ENCODE assay signal across 22 cellular contexts in genomic region chr12:48824112-48824511, GRCh38. TPM values are rescaled to one million over a fixed set of nuclear protein-coding genes. Genes with fewer than 3 reads are reported as not detected.
DNase-seq lines count a peak whose midpoint lies in the region; ATAC-seq and TF ChIP-seq lines count a peak whose summit lies in the region.
"Had no signal": no experiment of that assay in that cellular context is flagged by ENCODE, and none has a peak within 500 bp of the region (broad histone marks: within the 10 kb centered on the region; RNA-seq: fewer than 3 reads in every experiment).

No MANE protein-coding gene starts in this region.

- H4K20me1 ChIP-seq in GM23338 (replicated peaks; ENCODE audit: insufficient read depth): no peaks in the 10 kb centered on the region; the same call in 1 of the 2 replicates

- TF ChIP-seq CTCF in GM23338 (conservative IDR thresholded peaks at IDR 0.05; ENCODE audit: low read depth in 2 of 2) (no peak), left lung (IDR thresholded peaks at IDR 0.05) (no peak)

- H3K27ac ChIP-seq in GM23338 (ENCODE audit: low read depth) (no peak overlapping the region), left lung (no peak overlapping the region)
- H3K27ac ChIP-seq: 22Rv1; BLaER1 treated with 17β-estradiol and CSF1 and Interleukin-3, amounts not matched to agents 10 nM and 100 nM; esophagus muscularis mucosa; hepatocyte; left ventricle myocardium inferior; SK-N-MC; upper lobe of left lung; VCaP had no signal

- H3K27me3 ChIP-seq in GM23338 (ENCODE audit: insufficient read depth) (peaks cover 26% of the 10 kb centered on the region), left lung (peaks cover 0 to 7% of the 10 kb centered on the region in 2 donors)
- H3K27me3 ChIP-seq: BLaER1 treated with 17β-estradiol and CSF1 and Interleukin-3, amounts not matched to agents 10 nM and 100 nM; esophagus muscularis mucosa; hepatocyte; upper lobe of left lung had no signal

- H3K4me1 Mint-ChIP-seq in GM23338: peaks cover 30% of the 10 kb centered on the region
- peaks cover 23% of the 10 kb centered on the region for H3K4me1 Mint-ChIP-seq in activated CD4-positive, alpha-beta memory T cell treated with anti-CD3 and anti-CD28 coated beads, Interleukin-2, amount 10 ng/mL, durations not matched to agents 7 days and 5 days

- H3K9me2 ChIP-seq in GM23338 (ENCODE audit: insufficient read depth): no peaks in the 10 kb centered on the region

- no peak overlapping the region for H3K4me3 ChIP-seq in GM23338
- H3K4me3 ChIP-seq in left lung: no peak overlapping the region
- H3K4me3 ChIP-seq: BLaER1 treated with 17β-estradiol and CSF1 and Interleukin-3, amounts not matched to agents 10 nM and 100 nM; esophagus muscularis mucosa; hepatocyte; left ventricle myocardium inferior; SK-N-MC; upper lobe of left lung had no signal

- no peaks in the 10 kb centered on the region; the same call in 2 of the 3 replicates for H3K9me3 Mint-ChIP-seq in GM23338
- no peaks in the 10 kb centered on the region for H3K9me3 Mint-ChIP-seq in activated CD4-positive, alpha-beta memory T cell treated with anti-CD3 and anti-CD28 coated beads, Interleukin-2, amount 10 ng/mL, durations not matched to agents 7 days and 5 days
- H3K9me3 Mint-ChIP-seq: activated T-helper 1 cell treated with anti-CD3 and anti-CD28 coated beads, Interleukin-12 subunit alpha, Interleukin-12 subunit beta, Interleukin-2, Interleukin-4 antibody, amounts not matched to agents 30 ng/mL and 10 ng/mL and 1 ng/mL, durations not matched to agents 14 hours and 24 hours and 36 hours; naive thymus-derived CD8-positive, alpha-beta T cell had no signal

- H3K4me2 ChIP-seq in GM23338: peak overlapping the region; percentile 43; the same call in 1 of the 2 replicates
- H3K4me2 ChIP-seq: BLaER1 treated with 17β-estradiol and CSF1 and Interleukin-3, amounts not matched to agents 10 nM and 100 nM; hepatocyte had no signal

- POLR2A ChIA-PET in activated CD4-positive, alpha-beta memory T cell treated with anti-CD3 and anti-CD28 coated beads, Interleukin-2, amount 10 ng/mL, durations not matched to agents 7 days and 5 days (lab: Charles Lee): interaction anchor here (5.2 kb wide), 1 partner anchor 8 kb away, joined by 24 read pairs; no protein-coding TSS in a partner anchor

- peak overlapping the region; percentile 16; the same call in 1 of the 3 replicates for H3K4me3 Mint-ChIP-seq in GM23338
- no peak overlapping the region for H3K4me3 Mint-ChIP-seq in activated CD4-positive, alpha-beta memory T cell treated with anti-CD3 and anti-CD28 coated beads, Interleukin-2, amount 10 ng/mL, durations not matched to agents 7 days and 5 days
- H3K4me3 Mint-ChIP-seq: activated T-helper 1 cell treated with anti-CD3 and anti-CD28 coated beads, Interleukin-12 subunit alpha, Interleukin-12 subunit beta, Interleukin-2, Interleukin-4 antibody, amounts not matched to agents 30 ng/mL and 10 ng/mL and 1 ng/mL, durations not matched to agents 14 hours and 24 hours and 36 hours; naive thymus-derived CD8-positive, alpha-beta T cell had no signal

- ATAC-seq in GM23338: peak; percentile 79
- peak; percentile 93 for ATAC-seq in left lung
- no peak for ATAC-seq in HG02840 (IDR thresholded peaks at IDR 0.05; ENCODE audit: low FRiP score, unreplicated experiment)
- no peak for ATAC-seq in GM18519 (IDR thresholded peaks at IDR 0.05; ENCODE audit: low FRiP score, unreplicated experiment)
- ATAC-seq: naive thymus-derived CD8-positive, alpha-beta T cell had no signal

- no peaks in the 10 kb centered on the region for H3K9me3 ChIP-seq in left lung
- H3K9me3 ChIP-seq: BLaER1 treated with 17β-estradiol and CSF1 and Interleukin-3, amounts not matched to agents 10 nM and 100 nM; esophagus muscularis mucosa; left ventricle myocardium inferior; upper lobe of left lung had no signal

- peaks cover 16% of the 10 kb centered on the region; the same call in 2 of the 3 replicates for H3K36me3 Mint-ChIP-seq in GM23338 (ENCODE audit: low read depth)
- H3K36me3 Mint-ChIP-seq in activated CD4-positive, alpha-beta memory T cell treated with anti-CD3 and anti-CD28 coated beads, Interleukin-2, amount 10 ng/mL, durations not matched to agents 7 days and 5 days (ENCODE audit: low read depth): peaks cover 12% of the 10 kb centered on the region

- no peak overlapping the region for H2AFZ ChIP-seq in GM23338
- H2AFZ ChIP-seq: hepatocyte had no signal

- H3K79me2 ChIP-seq in GM23338 (replicated peaks; ENCODE audit: insufficient read depth): no peaks in the 10 kb centered on the region
- H3K79me2 ChIP-seq: hepatocyte had no signal

- H3K27ac Mint-ChIP-seq in GM23338: peak overlapping the region; percentile 17; the same call in 1 of the 2 replicates
- peak overlapping the region; percentile 8 for H3K27ac Mint-ChIP-seq in activated CD4-positive, alpha-beta memory T cell treated with anti-CD3 and anti-CD28 coated beads, Interleukin-2, amount 10 ng/mL, durations not matched to agents 7 days and 5 days
- H3K27ac Mint-ChIP-seq: activated T-helper 1 cell treated with anti-CD3 and anti-CD28 coated beads, Interleukin-12 subunit alpha, Interleukin-12 subunit beta, Interleukin-2, Interleukin-4 antibody, amounts not matched to agents 30 ng/mL and 10 ng/mL and 1 ng/mL, durations not matched to agents 14 hours and 24 hours and 36 hours had no signal

- peaks cover 19% of the 10 kb centered on the region for H3K27me3 Mint-ChIP-seq in GM23338 (ENCODE audit: insufficient read depth, low read depth, poor library complexity)
- H3K27me3 Mint-ChIP-seq in activated CD4-positive, alpha-beta memory T cell treated with anti-CD3 and anti-CD28 coated beads, Interleukin-2, amount 10 ng/mL, durations not matched to agents 7 days and 5 days: peaks cover 5% of the 10 kb centered on the region
- H3K27me3 Mint-ChIP-seq: naive thymus-derived CD8-positive, alpha-beta T cell had no signal

- intact Hi-C loops in left lung (cut with DNase I): no loop called here

- no peaks in the 10 kb centered on the region for H3F3A ChIP-seq in GM23338 (replicated peaks; ENCODE audit: low read depth)

- H3K36me3 ChIP-seq in GM23338 (ENCODE audit: insufficient read depth): 0 out of 2 replicates have a peak, but pooled peaks cover 3% of the 10 kb centered on the region
- H3K36me3 ChIP-seq in left lung: peaks cover 0 to 33% of the 10 kb centered on the region in 2 donors

- CTCF ChIA-PET in activated CD4-positive, alpha-beta memory T cell treated with anti-CD3 and anti-CD28 coated beads, Interleukin-2, amount 10 ng/mL, durations not matched to agents 7 days and 5 days (lab: Charles Lee): interaction anchor here (1.4 to 5.8 kb wide), 2 partner anchors 9 to 32 kb away, joined by 3 to 33 read pairs; no protein-coding TSS in a partner anchor

- DNase-seq in NCI-H748 (lab: John Stamatoyannopoulos, UW; ENCODE audit: unreplicated experiment) (peak; percentile 19), NCI-H748 treated with DMSO at 0.1 percent for 48 hours (lab: John Stamatoyannopoulos, UW) (no peak), GM23338 (ENCODE audit: low spot score) (peak; percentile 83), left lung (peak; percentile 81 to 87), EL (no peak)
- peak; percentile 62 for DNase-seq in activated CD4-positive, alpha-beta memory T cell treated with anti-CD3 and anti-CD28 coated beads, Interleukin-2, amount 10 ng/mL, durations not matched to agents 7 days and 5 days
- DNase-seq: anterior cingulate cortex; KG1; left ventricle myocardium inferior; naive thymus-derived CD8-positive, alpha-beta T cell; NCI-H1436; NCI-H2227 treated with DMSO at 0.1 percent for 48 hours had no signal

- H3K4me1 ChIP-seq in GM23338 (ENCODE audit: insufficient read depth) (peaks cover 9% of the 10 kb centered on the region), left lung (peaks cover 2 to 3% of the 10 kb centered on the region in 2 donors)

TF ChIP-seq in GM23338, 12 proteins besides CTCF, POLR2A, EP300 and RAD21 (continues in another document):
- TF ChIP-seq ETS1 (IDR thresholded peaks at IDR 0.05) (no peak), NANOG (IDR thresholded peaks at IDR 0.05; ENCODE audit: borderline replicate concordance) (no peak), STAT1 (IDR thresholded peaks at IDR 0.05; ENCODE audit: unreplicated experiment) (no peak)

RNA-seq across cellular contexts. Expression of gene CACNB3, which starts 5.8 kb away (rescaled TPM):
- 3.4 and 4.1 TPM in 2 replicates for total RNA-seq in GM23338 (2014; rRNA removed; shearing (Covaris generic))
- polyA plus RNA-seq in GM23338 (2016; fragmentation: Nextera tagmentation; extraction: Ambion mirVana): 6.2 and 6.3 TPM in 2 replicates
- total RNA-seq in activated CD4-positive, alpha-beta memory T cell treated with anti-CD3 and anti-CD28 coated beads, Interleukin-2, amount 10 ng/mL, durations not matched to agents 7 days and 5 days: 10 to 100 TPM; 32.8 to 34.2 TPM
- total RNA-seq in left lung: 10 to 100 TPM; 26.4 to 42.5 TPM

RNA-seq across cellular contexts. Expression of gene DDX23, which starts 27.9 kb away (rescaled TPM):
- 78.5 and 93.0 TPM in 2 replicates for total RNA-seq in GM23338 (2014; rRNA removed; shearing (Covaris generic))
- polyA plus RNA-seq in GM23338 (2016; fragmentation: Nextera tagmentation; extraction: Ambion mirVana): 31.7 and 31.8 TPM in 2 replicates
- 100 to 1,000 TPM; 117 to 127 TPM for total RNA-seq in activated CD4-positive, alpha-beta memory T cell treated with anti-CD3 and anti-CD28 coated beads, Interleukin-2, amount 10 ng/mL, durations not matched to agents 7 days and 5 days
- 10 to 100 TPM; 66.5 to 74.9 TPM for total RNA-seq in left lung

RNA-seq across cellular contexts. Expression of gene ADCY6, which starts 35.2 kb away (rescaled TPM):
- 11.8 and 16.5 TPM in 2 replicates for total RNA-seq in GM23338 (2014; rRNA removed; shearing (Covaris generic))
- 1.0 and 1.3 TPM in 2 replicates for polyA plus RNA-seq in GM23338 (2016; fragmentation: Nextera tagmentation; extraction: Ambion mirVana)
- under 1 TPM in 1 of 2 experiments, not detected in 1; 0.05 TPM for total RNA-seq in activated CD4-positive, alpha-beta memory T cell treated with anti-CD3 and anti-CD28 coated beads, Interleukin-2, amount 10 ng/mL, durations not matched to agents 7 days and 5 days
- 10 to 100 TPM; 33.0 to 54.0 TPM for total RNA-seq in left lung
- total RNA-seq: naive thymus-derived CD8-positive, alpha-beta T cell had no signal
- polyA plus RNA-seq: naive thymus-derived CD8-positive, alpha-beta T cell had no signal

RNA-seq across cellular contexts. Expression of gene RND1, which starts 41.6 kb away (rescaled TPM):
- total RNA-seq in GM23338 (2014; rRNA removed; shearing (Covaris generic)): 7.4 and 10.4 TPM in 2 replicates
- 7.4 and 9.3 TPM in 2 replicates for polyA plus RNA-seq in GM23338 (2016; fragmentation: Nextera tagmentation; extraction: Ambion mirVana)
- 1 to 10 TPM; 2.6 to 3.0 TPM for total RNA-seq in activated CD4-positive, alpha-beta memory T cell treated with anti-CD3 and anti-CD28 coated beads, Interleukin-2, amount 10 ng/mL, durations not matched to agents 7 days and 5 days
- 10 to 100 TPM in 1 of 2 donors, 1 to 10 TPM in 1; 4.0 to 28.1 TPM for total RNA-seq in left lung

Comparison
In these comparisons a context has a peak if more than half of its experiments do, and no peak if none do; other contexts are left out.
1. DNase-seq: peak in NCI-H748 (single experiment), GM23338 (single experiment), activated CD4-positive, alpha-beta memory T cell treated with anti-CD3 and anti-CD28 coated beads, Interleukin-2, amount 10 ng/mL, durations not matched to agents 7 days and 5 days (single experiment) and left lung (2 of 2); none in NCI-H748 treated with DMSO at 0.1 percent for 48 hours (single experiment) and EL (single experiment).
2. ATAC-seq: peak in GM23338 (single experiment) and left lung (single experiment); none in HG02840 (single experiment) and GM18519 (single experiment).
3. RNA of gene ADCY6, which starts 35.2 kb away (total RNA-seq): 33.0 to 54.0 TPM in left lung and 11.8 to 16.5 TPM in GM23338; 0.05 TPM in activated CD4-positive, alpha-beta memory T cell treated with anti-CD3 and anti-CD28 coated beads, Interleukin-2, amount 10 ng/mL, durations not matched to agents 7 days and 5 days; every median in the first group is over 10 times any median in the second.